10 cellular contexts compared by ENCODE assay signal in the genomic region with DNA sequence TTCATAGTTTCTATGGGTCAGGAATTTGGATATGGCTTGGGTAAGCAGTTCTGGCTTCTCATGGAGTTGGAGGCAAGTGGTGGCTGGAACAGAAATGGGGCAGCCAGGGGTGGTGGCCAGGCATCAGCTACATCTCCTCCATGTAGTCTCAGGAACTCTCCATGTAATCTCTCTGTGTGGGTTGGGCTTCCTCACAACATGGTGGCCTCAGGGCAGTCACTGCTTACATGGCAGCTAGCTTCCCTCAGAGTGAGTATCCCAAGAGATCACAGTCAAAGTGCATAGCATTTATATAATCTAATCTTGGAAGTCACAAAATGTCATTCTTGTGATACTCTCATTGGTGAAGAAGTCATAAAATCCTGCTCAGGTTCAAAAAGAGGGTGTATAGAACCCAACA. TPM values are rescaled to one million over a fixed set of nuclear protein-coding genes. Genes with fewer than 3 reads are reported as not detected.
"Had no signal": no experiment of that assay in that cellular context is flagged by ENCODE, and none has a peak within 500 bp of the region (broad histone marks: within the 10 kb centered on the region; RNA-seq: fewer than 3 reads in every experiment).

No MANE protein-coding gene starts in this region.

- H3K27ac ChIP-seq: HL-60 had no signal

- H3K27me3 Mint-ChIP-seq: IgD-negative memory B cell had no signal

- ATAC-seq: GM23338, HepG2 had no signal

- FAIRE-seq: H1, H54, HepG2 had no signal

- H3K27ac Mint-ChIP-seq: GM23338, H9, HFFc6 had no signal

- H3K4me3 ChIP-seq: GM23338 had no signal

- H2AFZ ChIP-seq: GM23338 had no signal

- DNase-seq: H9, HCEC 1CT, HFFc6, KG1 had no signal

- H3K4me2 ChIP-seq: GM23338 had no signal

- H3K9me3 Mint-ChIP-seq: GM23338, H9, HFFc6 had no signal

- H3K4me3 Mint-ChIP-seq: GM23338, H9, HFFc6, IgD-negative memory B cell had no signal

RNA-seq across cellular contexts. Expression of a gene that starts 25.7 kb away (rescaled TPM):
- total RNA-seq: GM23338, H1 had no signal
